ENCODE assay signal across 22 cellular contexts in genomic region chr3:11689749-11690148, GRCh38.
"Had no signal": no experiment of that assay in that cellular context is flagged by ENCODE, and none has a peak within 500 bp of the region (broad histone marks: within the 10 kb centered on the region; RNA-seq: fewer than 3 reads in every experiment).

No MANE protein-coding gene starts in this region.

- H3K4me3 ChIP-seq: cardiac muscle cell, K562, Peyer's patch had no signal

- H3K9me3 Mint-ChIP-seq: activated CD4-positive, alpha-beta memory T cell treated with anti-CD3 and anti-CD28 coated beads for 36 hours; activated naive CD4-positive, alpha-beta T cell treated with anti-CD3 and anti-CD28 coated beads, Interleukin-2, amount 10 ng/mL, durations not matched to agents 7 days and 5 days; activated naive CD8-positive, alpha-beta T cell treated with anti-CD3 and anti-CD28 coated beads for 36 hours; activated T-cell treated with anti-CD3 and anti-CD28 coated beads, Interleukin-2, amount 50 U/mL, for 4 hours; activated T-helper 2 cell treated with anti-CD3 and anti-CD28 coated beads, Interferon-gamma antibody, Interleukin-2, Interleukin-4, amounts not matched to agents 10 μg/mL and 5 μg/mL and 100 μg/mL, durations not matched to agents 14 hours and 24 hours and 36 hours had no signal

- H3K27me3 ChIP-seq: brain microvascular endothelial cell, cardiac muscle cell, Peyer's patch had no signal

- H3K4me1 ChIP-seq: Peyer's patch had no signal

- DNase-seq: activated CD4-positive, alpha-beta memory T cell treated with anti-CD3 and anti-CD28 coated beads for 36 hours; activated CD4-positive, alpha-beta T cell treated with anti-CD3 and anti-CD28 coated beads, Interleukin-2, amount 10 ng/mL, durations not matched to agents 7 days and 5 days; activated CD4-positive, CD25-positive, alpha-beta regulatory T cell; activated CD8-positive, alpha-beta memory T cell treated with anti-CD3 and anti-CD28 coated beads for 24 hours; activated gamma-delta T cell treated with Interleukin-2 at 50 U/mL for 16 hours; activated naive CD4-positive, alpha-beta T cell treated with anti-CD3 and anti-CD28 coated beads, Interleukin-2, amount 10 ng/mL, durations not matched to agents 7 days and 5 days; activated naive CD8-positive, alpha-beta T cell treated with anti-CD3 and anti-CD28 coated beads for 36 hours; activated T-cell treated with anti-CD3 and anti-CD28 coated beads, Interleukin-2, amount 50 U/mL, for 4 hours; brain microvascular endothelial cell; NCI-H1105 treated with DMSO at 0.1 percent for 48 hours; NCI-H1436 treated with DMSO at 0.1 percent for 48 hours; NCI-H187; NCI-H2081 treated with DMSO at 0.1 percent for 48 hours; NCI-H446; NCI-H524; Peyer's patch; SHP77 treated with DMSO at 0.1 percent for 48 hours; T-helper 2 cell; T1000 had no signal

- H3K9me3 ChIP-seq: Peyer's patch had no signal

- H3K36me3 ChIP-seq: brain microvascular endothelial cell, cardiac muscle cell, Peyer's patch had no signal

- H3K4me3 Mint-ChIP-seq: activated CD4-positive, alpha-beta memory T cell treated with anti-CD3 and anti-CD28 coated beads for 36 hours; activated CD4-positive, alpha-beta T cell treated with anti-CD3 and anti-CD28 coated beads, Interleukin-2, amount 10 ng/mL, durations not matched to agents 7 days and 5 days; activated naive CD4-positive, alpha-beta T cell treated with anti-CD3 and anti-CD28 coated beads, Interleukin-2, amount 10 ng/mL, durations not matched to agents 7 days and 5 days; activated naive CD8-positive, alpha-beta T cell treated with anti-CD3 and anti-CD28 coated beads for 36 hours; activated T-cell treated with anti-CD3 and anti-CD28 coated beads, Interleukin-2, amount 50 U/mL, for 4 hours had no signal

- ATAC-seq: activated T-cell treated with anti-CD3 and anti-CD28 coated beads, Interleukin-2, amount 50 U/mL, for 4 hours; K562 had no signal

- H3K36me3 Mint-ChIP-seq: activated naive CD4-positive, alpha-beta T cell treated with anti-CD3 and anti-CD28 coated beads, Interleukin-2, amount 10 ng/mL, durations not matched to agents 7 days and 5 days had no signal

- H3K4me1 Mint-ChIP-seq: activated CD4-positive, alpha-beta T cell treated with anti-CD3 and anti-CD28 coated beads, Interleukin-2, amount 10 ng/mL, durations not matched to agents 7 days and 5 days; activated naive CD4-positive, alpha-beta T cell treated with anti-CD3 and anti-CD28 coated beads, Interleukin-2, amount 10 ng/mL, durations not matched to agents 7 days and 5 days; activated naive CD8-positive, alpha-beta T cell treated with anti-CD3 and anti-CD28 coated beads for 36 hours had no signal

- H3K27ac Mint-ChIP-seq: activated CD4-positive, alpha-beta memory T cell treated with anti-CD3 and anti-CD28 coated beads for 36 hours; activated CD4-positive, alpha-beta T cell treated with anti-CD3 and anti-CD28 coated beads, Interleukin-2, amount 10 ng/mL, durations not matched to agents 7 days and 5 days; activated naive CD4-positive, alpha-beta T cell treated with anti-CD3 and anti-CD28 coated beads, Interleukin-2, amount 10 ng/mL, durations not matched to agents 7 days and 5 days; activated naive CD8-positive, alpha-beta T cell treated with anti-CD3 and anti-CD28 coated beads for 36 hours; activated T-helper 2 cell treated with anti-CD3 and anti-CD28 coated beads, Interferon-gamma antibody, Interleukin-2, Interleukin-4, amounts not matched to agents 10 μg/mL and 5 μg/mL and 100 μg/mL, durations not matched to agents 14 hours and 24 hours and 36 hours had no signal

- H3K27me3 Mint-ChIP-seq: activated CD4-positive, alpha-beta memory T cell treated with anti-CD3 and anti-CD28 coated beads for 36 hours; activated CD4-positive, alpha-beta T cell treated with anti-CD3 and anti-CD28 coated beads, Interleukin-2, amount 10 ng/mL, durations not matched to agents 7 days and 5 days; activated naive CD4-positive, alpha-beta T cell treated with anti-CD3 and anti-CD28 coated beads, Interleukin-2, amount 10 ng/mL, durations not matched to agents 7 days and 5 days; activated naive CD8-positive, alpha-beta T cell treated with anti-CD3 and anti-CD28 coated beads for 36 hours had no signal

- H3K27ac ChIP-seq: brain microvascular endothelial cell, cardiac muscle cell, Peyer's patch had no signal
